ENCODE assay signal across 2 cellular contexts in genomic region chr15:59035157-59035556, GRCh38.
TF ChIP-seq lines count a peak whose summit lies in the region.

No MANE protein-coding gene starts in this region.

TF ChIP-seq in GM12878, 131 proteins besides CTCF, POLR2A, EP300 and RAD21:
- TF ChIP-seq NBN (IDR thresholded peaks at IDR 0.05) = no peak
- TF ChIP-seq YBX1 (IDR thresholded peaks at IDR 0.05) = no peak
- TF ChIP-seq ATF7 (IDR thresholded peaks at IDR 0.05; ENCODE audit: low read depth) = 0 out of 2 replicates have a peak, but pooled peaks have one; percentile 17
- no peak for TF ChIP-seq POLR2AphosphoS5 (IDR thresholded peaks at IDR 0.05; ENCODE audit: low read length)

TF ChIP-seq in liver, 16 proteins besides CTCF, POLR2A, EP300 and RAD21:
- TF ChIP-seq HNF4G (IDR thresholded peaks at IDR 0.05) (peak; percentile 60), FOXA2 (IDR thresholded peaks at IDR 0.05) (peak; percentile 43), HNF4A (conservative IDR thresholded peaks at IDR 0.05) (peak; percentile 80 to 83), FOXA1 (IDR thresholded peaks at IDR 0.05) (no peak)
